1 cellular context compared by ENCODE assay signal in the genomic region with DNA sequence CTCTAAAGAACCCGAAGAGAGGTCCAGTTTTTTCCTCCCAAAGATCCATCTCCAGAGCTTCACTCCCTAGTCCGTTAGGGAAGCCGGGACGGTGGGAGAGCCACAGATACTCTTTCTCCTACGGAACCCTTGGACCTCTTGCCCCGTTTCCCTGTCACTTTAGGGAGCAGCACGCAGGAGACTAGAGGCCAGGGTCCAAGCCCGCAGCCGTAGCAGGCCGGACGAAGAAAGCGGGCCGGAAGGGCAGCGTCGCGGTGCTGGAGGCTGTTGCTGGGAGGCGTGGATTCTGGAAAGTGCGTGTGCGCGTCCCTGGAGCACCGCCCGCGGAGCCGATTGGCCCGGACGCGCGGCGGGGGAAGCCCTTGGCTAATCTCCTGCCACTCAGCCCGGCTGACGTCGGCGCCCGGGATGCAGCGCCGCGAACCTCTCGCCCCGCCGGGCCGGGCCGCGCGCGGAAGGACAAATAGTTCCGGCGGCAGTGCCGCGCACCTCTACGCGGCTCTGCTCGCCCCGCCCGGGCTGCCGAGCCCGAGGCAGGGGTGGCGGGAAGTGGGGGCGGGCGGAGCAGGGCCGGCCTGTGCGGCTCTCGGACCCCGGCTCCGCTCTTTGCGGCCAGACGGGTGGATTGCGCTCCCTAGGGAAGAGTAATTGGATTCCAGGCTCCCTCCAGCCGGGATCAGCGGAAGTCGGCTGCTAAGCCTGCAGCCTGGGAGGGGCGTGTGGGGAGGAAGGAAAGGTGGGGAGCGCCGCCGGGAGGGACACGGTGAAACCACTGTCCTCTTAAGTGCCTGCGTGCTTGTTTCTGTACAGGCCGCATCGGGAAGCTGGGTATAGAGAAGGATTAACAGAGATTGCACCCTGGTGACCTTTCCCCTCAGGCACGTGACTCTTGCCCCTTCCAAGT.
TF ChIP-seq lines count a peak whose summit lies in the region.

No MANE protein-coding gene starts in this region.

TF ChIP-seq in K562, 482 proteins besides CTCF, POLR2A, EP300 and RAD21 (continued from another document and continues in another):
- TF ChIP-seq MYC (IDR thresholded peaks at IDR 0.05; ENCODE audit: low read depth, low read length) (peak; percentile 76), MYC (CRISPR knock-in tag; IDR thresholded peaks at IDR 0.05; ENCODE audit: borderline replicate concordance, low read depth) (no peak), BHLHE40 (IDR thresholded peaks at IDR 0.05; ENCODE audit: low read length) (peak; percentile 91), ESRRA (IDR thresholded peaks at IDR 0.05; ENCODE audit: borderline replicate concordance, low read depth) (peak; percentile 63), PRPF4 (IDR thresholded peaks at IDR 0.05; ENCODE audit: insufficient read depth, low read depth, low read length, poor library complexity, severe bottlenecking) (no peak), ZSCAN29 (IDR thresholded peaks at IDR 0.05) (no peak), PYGO2 (tag; IDR thresholded peaks at IDR 0.05) (no peak), PREB (CRISPR knock-in tag; IDR thresholded peaks at IDR 0.05) (no peak), FOXJ3 (CRISPR knock-in tag; IDR thresholded peaks at IDR 0.05) (no peak), SRSF3 (IDR thresholded peaks at IDR 0.05; ENCODE audit: insufficient read depth, low read length) (no peak), ZNF280A (IDR thresholded peaks at IDR 0.05; ENCODE audit: low read depth, partially characterized antibody) (no peak), NFATC3 (IDR thresholded peaks at IDR 0.05) (no peak), HLTF (IDR thresholded peaks at IDR 0.05) (no peak), ZNF830 (CRISPR knock-in tag; IDR thresholded peaks at IDR 0.05) (0 out of 2 replicates have a peak, but pooled peaks have one; percentile 63), SNIP1 (IDR thresholded peaks at IDR 0.05; ENCODE audit: low read depth) (no peak), ELF1 (tag; IDR thresholded peaks at IDR 0.05) (peak; percentile 78), GATA2 (CRISPR knock-in tag; IDR thresholded peaks at IDR 0.05) (no peak), BCOR (IDR thresholded peaks at IDR 0.05) (no peak), ZFP1 (CRISPR knock-in tag; IDR thresholded peaks at IDR 0.05) (no peak), XRCC5 (IDR thresholded peaks at IDR 0.05; ENCODE audit: low read depth, low read length) (0 out of 2 replicates have a peak, but pooled peaks have one; percentile 69), EP400 (IDR thresholded peaks at IDR 0.05) (peak; percentile 55), CBX2 (IDR thresholded peaks at IDR 0.05; ENCODE audit: insufficient read depth, low read length, poor library complexity, severe bottlenecking) (no peak), SNRNP70 (optimal IDR thresholded peaks at IDR 0.05; ENCODE audit: low read depth, low read length) (no peak), RBM22 (IDR thresholded peaks at IDR 0.05; ENCODE audit: low read depth, low read length, poor library complexity, severe bottlenecking) (peak; percentile 78), ZBTB5 (IDR thresholded peaks at IDR 0.05) (no peak), ZNF224 (CRISPR knock-in tag; IDR thresholded peaks at IDR 0.05) (no peak), ZNF584 (CRISPR knock-in tag; IDR thresholded peaks at IDR 0.05; ENCODE audit: low read depth) (no peak; the same call in 1 of the 2 replicates), GTF2A2 (tag; IDR thresholded peaks at IDR 0.05) (no peak), TCF3 (CRISPR knock-in tag; IDR thresholded peaks at IDR 0.05) (peak; percentile 43; the same call in 1 of the 2 replicates), ZNF778 (CRISPR knock-in tag; IDR thresholded peaks at IDR 0.05) (no peak), MTA3 (IDR thresholded peaks at IDR 0.05; ENCODE audit: borderline replicate concordance) (peak; percentile 89), E2F3 (CRISPR knock-in tag; IDR thresholded peaks at IDR 0.05) (peak; percentile 94), ZBTB33 (CRISPR knock-in tag; IDR thresholded peaks at IDR 0.05) (peak; percentile 11; the same call in 1 of the 2 replicates), ZNF277 (CRISPR knock-in tag; IDR thresholded peaks at IDR 0.05; ENCODE audit: borderline replicate concordance) (no peak), CTBP1 (IDR thresholded peaks at IDR 0.05; ENCODE audit: borderline replicate concordance) (peak; percentile 99), ZNF212 (CRISPR knock-in tag; IDR thresholded peaks at IDR 0.05) (no peak), ZHX1 (conservative IDR thresholded peaks at IDR 0.05; ENCODE audit: low read length) (no peak), THRAP3 (IDR thresholded peaks at IDR 0.05; ENCODE audit: borderline replicate concordance) (no peak), MBD2 (IDR thresholded peaks at IDR 0.05; ENCODE audit: borderline replicate concordance, low read depth) (peak; percentile 67; the same call in 1 of the 2 replicates), SRSF1 (IDR thresholded peaks at IDR 0.05; ENCODE audit: low read depth, low read length) (no peak)
- TF ChIP-seq, protein P1, sequence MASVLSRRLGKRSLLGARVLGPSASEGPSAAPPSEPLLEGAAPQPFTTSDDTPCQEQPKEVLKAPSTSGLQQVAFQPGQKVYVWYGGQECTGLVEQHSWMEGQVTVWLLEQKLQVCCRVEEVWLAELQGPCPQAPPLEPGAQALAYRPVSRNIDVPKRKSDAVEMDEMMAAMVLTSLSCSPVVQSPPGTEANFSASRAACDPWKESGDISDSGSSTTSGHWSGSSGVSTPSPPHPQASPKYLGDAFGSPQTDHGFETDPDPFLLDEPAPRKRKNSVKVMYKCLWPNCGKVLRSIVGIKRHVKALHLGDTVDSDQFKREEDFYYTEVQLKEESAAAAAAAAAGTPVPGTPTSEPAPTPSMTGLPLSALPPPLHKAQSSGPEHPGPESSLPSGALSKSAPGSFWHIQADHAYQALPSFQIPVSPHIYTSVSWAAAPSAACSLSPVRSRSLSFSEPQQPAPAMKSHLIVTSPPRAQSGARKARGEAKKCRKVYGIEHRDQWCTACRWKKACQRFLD (CRISPR knock-in tag; IDR thresholded peaks at IDR 0.05), result peak; percentile 85
- TF ChIP-seq, protein P2, sequence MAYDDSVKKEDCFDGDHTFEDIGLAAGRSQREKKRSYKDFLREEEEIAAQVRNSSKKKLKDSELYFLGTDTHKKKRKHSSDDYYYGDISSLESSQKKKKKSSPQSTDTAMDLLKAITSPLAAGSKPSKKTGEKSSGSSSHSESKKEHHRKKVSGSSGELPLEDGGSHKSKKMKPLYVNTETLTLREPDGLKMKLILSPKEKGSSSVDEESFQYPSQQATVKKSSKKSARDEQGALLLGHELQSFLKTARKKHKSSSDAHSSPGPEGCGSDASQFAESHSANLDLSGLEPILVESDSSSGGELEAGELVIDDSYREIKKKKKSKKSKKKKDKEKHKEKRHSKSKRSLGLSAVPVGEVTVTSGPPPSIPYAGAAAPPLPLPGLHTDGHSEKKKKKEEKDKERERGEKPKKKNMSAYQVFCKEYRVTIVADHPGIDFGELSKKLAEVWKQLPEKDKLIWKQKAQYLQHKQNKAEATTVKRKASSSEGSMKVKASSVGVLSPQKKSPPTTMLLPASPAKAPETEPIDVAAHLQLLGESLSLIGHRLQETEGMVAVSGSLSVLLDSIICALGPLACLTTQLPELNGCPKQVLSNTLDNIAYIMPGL (CRISPR knock-in tag; IDR thresholded peaks at IDR 0.05), result 0 out of 2 replicates have a peak, but pooled peaks have one; percentile 44
- TF ChIP-seq, protein P3, sequence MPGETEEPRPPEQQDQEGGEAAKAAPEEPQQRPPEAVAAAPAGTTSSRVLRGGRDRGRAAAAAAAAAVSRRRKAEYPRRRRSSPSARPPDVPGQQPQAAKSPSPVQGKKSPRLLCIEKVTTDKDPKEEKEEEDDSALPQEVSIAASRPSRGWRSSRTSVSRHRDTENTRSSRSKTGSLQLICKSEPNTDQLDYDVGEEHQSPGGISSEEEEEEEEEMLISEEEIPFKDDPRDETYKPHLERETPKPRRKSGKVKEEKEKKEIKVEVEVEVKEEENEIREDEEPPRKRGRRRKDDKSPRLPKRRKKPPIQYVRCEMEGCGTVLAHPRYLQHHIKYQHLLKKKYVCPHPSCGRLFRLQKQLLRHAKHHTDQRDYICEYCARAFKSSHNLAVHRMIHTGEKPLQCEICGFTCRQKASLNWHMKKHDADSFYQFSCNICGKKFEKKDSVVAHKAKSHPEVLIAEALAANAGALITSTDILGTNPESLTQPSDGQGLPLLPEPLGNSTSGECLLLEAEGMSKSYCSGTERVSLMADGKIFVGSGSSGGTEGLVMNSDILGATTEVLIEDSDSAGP (CRISPR knock-in tag; IDR thresholded peaks at IDR 0.05), result no peak
- TF ChIP-seq, protein P4, sequence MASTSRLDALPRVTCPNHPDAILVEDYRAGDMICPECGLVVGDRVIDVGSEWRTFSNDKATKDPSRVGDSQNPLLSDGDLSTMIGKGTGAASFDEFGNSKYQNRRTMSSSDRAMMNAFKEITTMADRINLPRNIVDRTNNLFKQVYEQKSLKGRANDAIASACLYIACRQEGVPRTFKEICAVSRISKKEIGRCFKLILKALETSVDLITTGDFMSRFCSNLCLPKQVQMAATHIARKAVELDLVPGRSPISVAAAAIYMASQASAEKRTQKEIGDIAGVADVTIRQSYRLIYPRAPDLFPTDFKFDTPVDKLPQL (IDR thresholded peaks at IDR 0.05; ENCODE audit: extremely low read depth, insufficient read length), result no peak
